In the genomic region with DNA sequence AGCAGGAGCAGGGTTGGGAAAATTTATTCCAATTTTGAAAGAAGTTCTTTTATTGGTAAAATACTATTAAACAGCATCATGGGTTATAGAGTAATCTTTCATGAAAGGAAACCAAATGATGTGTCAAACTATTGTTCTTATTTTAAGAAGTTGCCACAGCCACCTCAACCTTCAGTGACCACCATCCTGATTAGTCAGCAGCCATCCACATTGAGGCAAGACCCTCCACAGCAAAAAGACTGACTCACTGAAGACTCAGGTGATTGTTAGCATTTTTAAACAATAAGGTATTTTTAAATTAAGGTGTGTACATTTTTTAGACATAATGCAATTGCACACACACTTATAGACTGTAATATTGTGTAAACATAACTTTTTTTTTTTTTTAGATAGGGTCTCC, we compare ENCODE assay signal across 22 cellular contexts. TPM values are rescaled to one million over a fixed set of nuclear protein-coding genes. Genes with fewer than 3 reads are reported as not detected.
DNase-seq lines count a peak whose midpoint lies in the region; ATAC-seq, FAIRE-seq and TF ChIP-seq lines count a peak whose summit lies in the region.
"Had no signal": no experiment of that assay in that cellular context is flagged by ENCODE, and none has a peak within 500 bp of the region (broad histone marks: within the 10 kb centered on the region; RNA-seq: fewer than 3 reads in every experiment).

No MANE protein-coding gene starts in this region.

- H4K8ac ChIP-seq in mesendoderm (ENCODE audit: low read depth, low read length), result no peak overlapping the region

- H3K27ac ChIP-seq in PC-3 (ENCODE audit: low read length) (peak overlapping the region; percentile 90), mammary epithelial cell (ENCODE audit: insufficient read depth, low read depth, low read length) (peak overlapping the region; percentile 85), keratinocyte (ENCODE audit: control insufficient read depth, insufficient read depth, low read length) (peak overlapping the region; percentile 93), mesendoderm (ENCODE audit: low read depth, low read length) (no peak overlapping the region)
- H3K27ac ChIP-seq: BLaER1 treated with 17β-estradiol and CSF1 and Interleukin-3, amounts not matched to agents 10 nM and 100 nM had no signal

- H3K4me3 ChIP-seq in PC-3 (ENCODE audit: low read length) (no peak overlapping the region), mammary epithelial cell (replicated peaks in 1 of 3; ENCODE audit: insufficient read depth in 1 of 3, low read depth in 2 of 3, low read length in 3 of 3) (no peak overlapping the region), keratinocyte (ENCODE audit: control insufficient read depth in 2 of 3, extremely low read depth in 1 of 3, insufficient read depth in 2 of 3, low read depth in 1 of 3, low read length in 3 of 3) (no peak overlapping the region), mesendoderm (ENCODE audit: low read length) (no peak overlapping the region)
- H3K4me3 ChIP-seq: BLaER1 treated with 17β-estradiol and CSF1 and Interleukin-3, amounts not matched to agents 10 nM and 100 nM had no signal

- H3F3A ChIP-seq in PC-3 (ENCODE audit: low read length, unreplicated experiment), result no peaks in the 10 kb centered on the region

- in situ Hi-C loops in mammary epithelial cell (cut with MboI; ENCODE audit: low sequenced_read_pairs in 2 of 2), result no loop called here

- H3K4me1 ChIP-seq in PC-3 (ENCODE audit: insufficient read depth, low read length) (peaks cover 55% of the 10 kb centered on the region), mammary epithelial cell (ENCODE audit: insufficient read depth, low read length) (peaks cover 57% of the 10 kb centered on the region), keratinocyte (ENCODE audit: control insufficient read depth, extremely low read depth, insufficient read depth, low read length) (peaks cover 50% of the 10 kb centered on the region), mesendoderm (ENCODE audit: control insufficient read depth, low read depth, low read length) (no peaks in the 10 kb centered on the region)

- no peaks in the 10 kb centered on the region for H3K27me3 ChIP-seq in PC-3 (ENCODE audit: low read length)
- no peaks in the 10 kb centered on the region for H3K27me3 ChIP-seq in mammary epithelial cell (ENCODE audit: insufficient read depth, low read length)
- H3K27me3 ChIP-seq in keratinocyte (ENCODE audit: control insufficient read depth, extremely low read depth, insufficient read depth, low read length), result no peaks in the 10 kb centered on the region
- no peaks in the 10 kb centered on the region for H3K27me3 ChIP-seq in mesendoderm (ENCODE audit: insufficient read depth, low read length, poor library complexity)
- H3K27me3 ChIP-seq: BLaER1 treated with 17β-estradiol and CSF1 and Interleukin-3, amounts not matched to agents 10 nM and 100 nM had no signal

- H4K20me1 ChIP-seq in PC-3 (ENCODE audit: low read length) (no peaks in the 10 kb centered on the region), mammary epithelial cell (ENCODE audit: insufficient read depth, low read length) (no peaks in the 10 kb centered on the region), keratinocyte (ENCODE audit: control insufficient read depth, extremely low read depth, insufficient read depth, low read length) (no peaks in the 10 kb centered on the region)
- H4K20me1 ChIP-seq: BLaER1 treated with 17β-estradiol and CSF1 and Interleukin-3, amounts not matched to agents 10 nM and 100 nM had no signal

- H3K9me1 ChIP-seq in keratinocyte (ENCODE audit: control insufficient read depth, extremely low read depth, insufficient read depth, low read length), result no peaks in the 10 kb centered on the region

- DNase-seq in EL (peak; percentile 42), PC-3 (peak; percentile 97), mammary epithelial cell (peak; percentile 93), keratinocyte (ENCODE audit: low read depth, low spot score) (peak; percentile 78), sciatic nerve (ENCODE audit: low spot score) (no peak), mesendoderm (no peak)
- no peak for DNase-seq in activated naive CD4-positive, alpha-beta T cell (lab: John Stamatoyannopoulos, UW)
- DNase-seq: CD8-positive, alpha-beta memory T cell; DND-41; NCI-H1105 treated with DMSO at 0.1 percent for 48 hours; NCI-H1694 treated with DMSO at 0.1 percent for 48 hours; NCI-H2107; NCI-H2227 treated with DMSO at 0.1 percent for 48 hours; NCI-H526; RPMI8226 had no signal

- no peak overlapping the region for H4K5ac ChIP-seq in mesendoderm (ENCODE audit: low read length)

- H3K4ac ChIP-seq in mesendoderm (ENCODE audit: low read depth, low read length), result no peak overlapping the region

- peak overlapping the region; percentile 56 for H3K9ac ChIP-seq in PC-3 (ENCODE audit: low read length)
- peak overlapping the region; percentile 45 for H3K9ac ChIP-seq in mammary epithelial cell (ENCODE audit: insufficient read depth, low read length)
- H3K9ac ChIP-seq in keratinocyte (ENCODE audit: control insufficient read depth, extremely low read depth, insufficient read depth, low read length), result peak overlapping the region; percentile 77
- no peak overlapping the region for H3K9ac ChIP-seq in mesendoderm (ENCODE audit: low read length)
- H3K9ac ChIP-seq: BLaER1 treated with 17β-estradiol and CSF1 and Interleukin-3, amounts not matched to agents 10 nM and 100 nM had no signal

- H3K18ac ChIP-seq in mesendoderm (ENCODE audit: low read length), result no peak overlapping the region

- no peak overlapping the region for H3K56ac ChIP-seq in mesendoderm (ENCODE audit: low read length)

- CTCF ChIA-PET in PC-3 (lab: Charles Lee), result no interaction called here
- CTCF ChIA-PET in mammary epithelial cell (lab: Charles Lee; ENCODE audit: low non-redundant PET), result no interaction called here

- POLR2A ChIA-PET in PC-3 (lab: Charles Lee; ENCODE audit: unreplicated experiment), result no interaction called here

- FAIRE-seq in keratinocyte (lab: Jason Lieb, UNC), result peak; percentile 96
- FAIRE-seq: GM12892 had no signal

- no peaks in the 10 kb centered on the region for H3K36me3 ChIP-seq in PC-3 (ENCODE audit: low read depth, low read length)
- H3K36me3 ChIP-seq in mammary epithelial cell (ENCODE audit: insufficient read depth, low read length), result no peaks in the 10 kb centered on the region
- H3K36me3 ChIP-seq in keratinocyte (ENCODE audit: control insufficient read depth in 2 of 2, extremely low read depth in 1 of 2, insufficient read depth in 2 of 2, low read length in 2 of 2), result no peaks in the 10 kb centered on the region
- H3K36me3 ChIP-seq in mesendoderm (ENCODE audit: control insufficient read depth, insufficient read depth, low read length), result no peaks in the 10 kb centered on the region
- H3K36me3 ChIP-seq: BLaER1 treated with 17β-estradiol and CSF1 and Interleukin-3, amounts not matched to agents 10 nM and 100 nM had no signal

- H3K9me3 ChIP-seq in PC-3 (ENCODE audit: low read length) (no peaks in the 10 kb centered on the region), mammary epithelial cell (replicated peaks; ENCODE audit: insufficient read depth, low read length) (peaks cover 4% of the 10 kb centered on the region), keratinocyte (ENCODE audit: control insufficient read depth, low read depth, low read length) (peaks cover 6% of the 10 kb centered on the region)

- H3K4me2 ChIP-seq in PC-3 (ENCODE audit: low read length) (peak overlapping the region; percentile 30), mammary epithelial cell (ENCODE audit: insufficient read depth, low read depth, low read length) (peak overlapping the region; percentile 33), keratinocyte (ENCODE audit: control insufficient read depth, extremely low read depth, insufficient read depth, low read depth, low read length) (peak overlapping the region; percentile 59), mesendoderm (ENCODE audit: low read length) (no peak overlapping the region)
- H3K4me2 ChIP-seq: BLaER1 treated with 17β-estradiol and CSF1 and Interleukin-3, amounts not matched to agents 10 nM and 100 nM had no signal

- H2AK5ac ChIP-seq in mesendoderm (ENCODE audit: low read length), result no peak overlapping the region

- H3K23ac ChIP-seq in mesendoderm (ENCODE audit: low read length), result no peak overlapping the region

- BruUV-seq in PC-3 (replicated peaks; lab: Mats Ljungman, UMichigan), result no TSS peak
- no TSS peak for BruUV-seq in mammary epithelial cell (replicated peaks; lab: Mats Ljungman, UMichigan)

- dilution Hi-C loops in mammary epithelial cell (cut with HindIII; ENCODE audit: low sequenced_read_pairs), result no loop called here
- dilution Hi-C loops in keratinocyte (cut with MboI; ENCODE audit: extremely low pct_ligation_motif_present, low sequenced_read_pairs), result no loop called here

- no peak overlapping the region for H2BK15ac ChIP-seq in mesendoderm (replicated peaks; ENCODE audit: low read depth)

- H3K79me1 ChIP-seq in mesendoderm (ENCODE audit: low read length), result no peaks in the 10 kb centered on the region

- no peaks in the 10 kb centered on the region for H3K9me2 ChIP-seq in PC-3 (replicated peaks; ENCODE audit: low read length)

- H2AFZ ChIP-seq in PC-3 (ENCODE audit: low read length), result no peak overlapping the region
- no peak overlapping the region for H2AFZ ChIP-seq in mammary epithelial cell (ENCODE audit: low read depth, low read length)
- H2AFZ ChIP-seq in keratinocyte (ENCODE audit: control insufficient read depth, low read length), result no peak overlapping the region

- ATAC-seq in PC-3 (peak; percentile 56), sciatic nerve (no peak), HG02678 (IDR thresholded peaks at IDR 0.05; ENCODE audit: unreplicated experiment) (no peak)

- no peak for TF ChIP-seq CTCF in PC-3 (conservative IDR thresholded peaks at IDR 0.05; ENCODE audit: low read depth, low read length)
- TF ChIP-seq CTCF in mammary epithelial cell (conservative IDR thresholded peaks at IDR 0.05 in 1 of 2, IDR thresholded peaks at IDR 0.05 in 1 of 2; ENCODE audit: extremely low read depth in 1 of 2, insufficient read depth in 1 of 2, low read depth in 1 of 2, low read length in 2 of 2), result no peak
- TF ChIP-seq CTCF in keratinocyte (optimal IDR thresholded peaks at IDR 0.05 in 1 of 3, IDR thresholded peaks at IDR 0.05 in 1 of 3, conservative IDR thresholded peaks at IDR 0.05 in 1 of 3; ENCODE audit: extremely low read depth in 1 of 3, insufficient read depth in 2 of 3, low read length in 3 of 3), result no peak

- intact Hi-C loops in PC-3 (cut with micrococcal nuclease), result loop anchor here (5.0 kb wide), 1 partner anchor 70 kb away; no protein-coding TSS in a partner anchor
- intact Hi-C loops in mammary epithelial cell (cut with micrococcal nuclease), result no loop called here
- intact Hi-C loops in sciatic nerve (cut with DNase I), result no loop called here

- H2BK120ac ChIP-seq in mesendoderm (ENCODE audit: low read depth, low read length), result no peak overlapping the region

- H3K79me2 ChIP-seq in PC-3 (ENCODE audit: low read length) (no peaks in the 10 kb centered on the region), mammary epithelial cell (ENCODE audit: insufficient read depth, low read length) (peaks cover 9% of the 10 kb centered on the region), keratinocyte (ENCODE audit: control insufficient read depth, insufficient read depth, low read length) (peaks cover 12% of the 10 kb centered on the region), mesendoderm (ENCODE audit: control insufficient read depth, insufficient read depth, low read length) (no peaks in the 10 kb centered on the region)

- no peak overlapping the region for H2BK5ac ChIP-seq in mesendoderm (ENCODE audit: low read length)

RNA-seq across cellular contexts. Expression of gene HEPHL1, which starts 3.7 kb away (rescaled TPM):
- total RNA-seq in PC-3 (2014; rRNA removed) (3.3 and 4.4 TPM in 2 replicates), mammary epithelial cell (10 to 100 TPM in 1 of 2 donors, 1 to 10 TPM in 1; 6.2 to 60.8 TPM), sciatic nerve (not detected)
- polyA plus RNA-seq in mammary epithelial cell (48.7 TPM), keratinocyte (138 to 223 TPM (median 190 TPM) in 3 replicates)
- polyA minus RNA-seq in mammary epithelial cell (35.7 TPM), keratinocyte (74.8 to 217 TPM (median 136 TPM) in 3 replicates)
- 8.2 TPM for polyA plus RNA-seq in keratinocyte (2011; ENCODE audit: low read depth)
- polyA plus RNA-seq in keratinocyte (2011; cell fraction: cytosol; rRNA removed), result 34.5 and 63.5 TPM in 2 replicates
- 232 and 299 TPM in 2 replicates for polyA plus RNA-seq in keratinocyte (2011; cell fraction: nucleus; rRNA removed)
- polyA plus RNA-seq in keratinocyte (2012; ENCODE audit: low replicate concordance), result 12.1 and 123 TPM in 2 replicates
- 61.0 TPM for polyA minus RNA-seq in keratinocyte (2011; cell fraction: cytosol; rRNA and poly(A)+ RNA removed)
- 318 and 524 TPM in 2 replicates for polyA minus RNA-seq in keratinocyte (2011; cell fraction: nucleus; rRNA and poly(A)+ RNA removed)
- 0.03 TPM for polyA plus RNA-seq in mesendoderm (2013, experiment 1 of 2)
- 0.03 TPM for polyA plus RNA-seq in mesendoderm (2013, experiment 2 of 2)
- total RNA-seq: A172; CD8-positive, alpha-beta memory T cell; H4; OCI-LY7; SK-MEL-5 had no signal
- polyA plus RNA-seq: CD8-positive, alpha-beta memory T cell had no signal

Comparison
In these comparisons a context has a peak if more than half of its experiments do, and no peak if none do; other contexts are left out.
1. DNase-seq: peak in EL (single experiment), PC-3 (single experiment), mammary epithelial cell (single experiment) and keratinocyte (single experiment); none in sciatic nerve (single experiment), activated naive CD4-positive, alpha-beta T cell (0 of 4) and mesendoderm (single experiment).